Comparison of ENCODE assay signal across 25 cellular contexts in the genomic region with DNA sequence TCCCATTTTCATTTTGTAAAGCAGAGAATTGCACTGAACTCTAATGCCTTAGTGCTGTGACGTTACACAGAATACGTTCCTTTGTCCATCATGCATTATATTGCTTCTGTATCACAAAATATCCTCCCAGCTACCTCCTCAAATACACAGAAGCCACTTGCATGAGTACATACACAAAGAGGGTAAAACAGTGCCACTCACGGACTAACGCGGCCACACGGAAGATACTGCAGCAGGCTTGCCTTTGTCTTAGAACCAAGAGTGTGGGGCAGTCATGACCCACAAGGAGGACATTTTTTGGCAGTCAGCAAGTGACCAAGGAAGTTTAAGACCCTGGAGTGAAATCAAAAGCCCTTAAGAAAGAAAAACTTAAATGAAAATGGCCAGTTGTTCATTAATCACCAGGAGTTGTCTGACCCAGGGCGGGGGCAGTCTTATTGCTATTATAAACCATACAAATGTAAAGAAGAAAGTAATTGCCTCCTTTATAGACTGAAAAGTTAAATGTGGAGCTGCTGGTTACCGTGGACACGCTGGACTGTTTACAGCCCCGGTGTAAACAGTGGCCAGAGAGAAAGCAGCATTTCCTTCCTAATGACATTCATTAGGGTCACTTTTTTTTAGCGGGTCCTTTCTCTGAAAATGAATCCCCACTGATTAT.
DNase-seq lines count a peak whose midpoint lies in the region; ATAC-seq and TF ChIP-seq lines count a peak whose summit lies in the region.
"Had no signal": no experiment of that assay in that cellular context is flagged by ENCODE, and none has a peak within 500 bp of the region (broad histone marks: within the 10 kb centered on the region; RNA-seq: fewer than 3 reads in every experiment).

No MANE protein-coding gene starts in this region.

- no peak for ATAC-seq in left lobe of liver
- ATAC-seq: GM12878, HCT116, PC-3, Right ventricle myocardium inferior had no signal

- no peak overlapping the region for H3K4me3 Mint-ChIP-seq in type B pancreatic cell
- H3K4me3 Mint-ChIP-seq: CD4-positive, alpha-beta memory T cell had no signal

- peak; percentile 31 for DNase-seq in NCI-H748 treated with DMSO at 0.1 percent for 48 hours (lab: John Stamatoyannopoulos, UW)
- peak; percentile 32 for DNase-seq in ecto neural progenitor cell (ENCODE audit: low spot score)
- peak; percentile 18 for DNase-seq in mesenteric fat pad (ENCODE audit: low spot score)
- peak; percentile 8 for DNase-seq in type B pancreatic cell (ENCODE audit: extremely low spot score, unreplicated experiment)
- no peak for DNase-seq in left lobe of liver (ENCODE audit: low spot score)
- DNase-seq in H4 (ENCODE audit: low spot score), result no peak
- no peak for DNase-seq in mucosa of gallbladder (ENCODE audit: low spot score)
- no peak for DNase-seq in foreskin fibroblast
- DNase-seq: C1 segment of cervical spinal cord; Caco-2; CD4-positive, alpha-beta memory T cell; GDM1; GOT3; MV-4-11; NCI-H1105; NCI-H1436 treated with DMSO at 0.1 percent for 48 hours; NCI-H187 treated with DMSO at 0.1 percent for 48 hours; NCI-H524; NCI-H82; NK-92 treated with Interleukin-12 subunit alpha and Interleukin-12 subunit beta, amount 100 ng/mL, for 24 hours; PC-3; SJCRH30 had no signal

- H3K4me3 ChIP-seq in foreskin fibroblast (ENCODE audit: low read depth in 1 of 2, low read length in 2 of 2), result no peak overlapping the region
- H3K4me3 ChIP-seq: GM12878, SJCRH30 had no signal

- H3K36me3 Mint-ChIP-seq in type B pancreatic cell, result no peaks in the 10 kb centered on the region
- H3K36me3 Mint-ChIP-seq: CD4-positive, alpha-beta memory T cell had no signal

- peaks cover 63% of the 10 kb centered on the region for H3K27me3 Mint-ChIP-seq in type B pancreatic cell

- H3K4me1 Mint-ChIP-seq in type B pancreatic cell (ENCODE audit: unreplicated experiment), result no peaks in the 10 kb centered on the region
- H3K4me1 Mint-ChIP-seq: CD4-positive, alpha-beta memory T cell had no signal

- H3K27ac Mint-ChIP-seq in type B pancreatic cell, result no peak overlapping the region
- H3K27ac Mint-ChIP-seq: CD4-positive, alpha-beta memory T cell had no signal

- no peak for TF ChIP-seq CTCF in type B pancreatic cell (conservative IDR thresholded peaks at IDR 0.05)
- no peak for TF ChIP-seq CTCF in foreskin fibroblast (IDR thresholded peaks at IDR 0.05; ENCODE audit: low read depth, low read length)

- H3K9me3 Mint-ChIP-seq in type B pancreatic cell, result no peaks in the 10 kb centered on the region
- H3K9me3 Mint-ChIP-seq: CD4-positive, alpha-beta memory T cell had no signal

Comparison
In these comparisons a context has a peak if more than half of its experiments do, and no peak if none do; other contexts are left out.
1. DNase-seq: peak in NCI-H748 treated with DMSO at 0.1 percent for 48 hours (single experiment), ecto neural progenitor cell (single experiment), mesenteric fat pad (single experiment) and type B pancreatic cell (single experiment); none in left lobe of liver (single experiment), H4 (single experiment), mucosa of gallbladder (single experiment) and foreskin fibroblast (0 of 2).